In genomic region chr6:27031302-27031701, GRCh38 we compare ENCODE assay signal across 20 cellular contexts.
A peak's percentile ranks its signal among the peaks of the same experiment; 100 is the strongest.
DNase-seq lines count a peak whose midpoint lies in the region; ATAC-seq and TF ChIP-seq lines count a peak whose summit lies in the region.
"Had no signal": no experiment of that assay in that cellular context is flagged by ENCODE, and none has a peak within 500 bp of the region (broad histone marks: within the 10 kb centered on the region; RNA-seq: fewer than 3 reads in every experiment).

No MANE protein-coding gene starts in this region.

- H3K4me3 ChIP-seq in Panc1 (ENCODE audit: low read depth in 2 of 2, low read length in 2 of 2) (no peak overlapping the region), brain microvascular endothelial cell (ENCODE audit: low read depth, low read length) (no peak overlapping the region), right lobe of liver (no peak overlapping the region)
- H3K4me3 ChIP-seq: colonic mucosa, skin epidermis had no signal

- TF ChIP-seq CTCF in Panc1 (IDR thresholded peaks at IDR 0.05), result no peak
- no peak for TF ChIP-seq CTCF in brain microvascular endothelial cell (IDR thresholded peaks at IDR 0.05; ENCODE audit: low read depth, low read length, missing control alignments)
- TF ChIP-seq CTCF in right lobe of liver (IDR thresholded peaks at IDR 0.05), result no peak

- POLR2A ChIA-PET in Panc1 (lab: Charles Lee), result no interaction called here

- no peaks in the 10 kb centered on the region for H3K4me1 ChIP-seq in Panc1 (ENCODE audit: control insufficient read depth, insufficient read depth, low read length)
- H3K4me1 ChIP-seq in right lobe of liver, result no peaks in the 10 kb centered on the region
- H3K4me1 ChIP-seq: colonic mucosa had no signal

- ATAC-seq in Panc1 (peak; percentile 72), right lobe of liver (no peak)
- ATAC-seq: activated CD4-positive, alpha-beta T cell treated with anti-CD3 and anti-CD28 coated beads for 36 hours; effector memory CD8-positive, alpha-beta T cell had no signal

- WGBS in right lobe of liver (ENCODE audit: insufficient coverage, low coverage, low lambda C conversion rate, missing lambda C conversion rate), result 81% methylated on average over 1 of the region's 1 CpG

- no peak for TF ChIP-seq POLR2A in right lobe of liver (IDR thresholded peaks at IDR 0.05)

- H3K27ac ChIP-seq in Panc1 (ENCODE audit: low read length) (no peak overlapping the region), brain microvascular endothelial cell (no peak overlapping the region), right lobe of liver (no peak overlapping the region)
- H3K27ac ChIP-seq: colonic mucosa, skin epidermis had no signal

- in situ Hi-C loops in Panc1 (cut with HindIII; ENCODE audit: low pct_unique_long_range_greater_than_20kb, low sequenced_read_pairs), result no loop called here
- in situ Hi-C loops in brain microvascular endothelial cell (cut with HindIII; ENCODE audit: low pct_ligation_motif_present, low sequenced_read_pairs), result no loop called here

- no peaks in the 10 kb centered on the region; the same call in 1 of the 2 replicates for H3K27me3 ChIP-seq in Panc1 (ENCODE audit: control insufficient read depth, insufficient read depth, low read length)
- H3K27me3 ChIP-seq in brain microvascular endothelial cell (replicated peaks), result no peaks in the 10 kb centered on the region
- H3K27me3 ChIP-seq in right lobe of liver, result no peaks in the 10 kb centered on the region
- H3K27me3 ChIP-seq: colonic mucosa had no signal

- peak; percentile 73 for DNase-seq in Daoy (ENCODE audit: low read depth)
- no peak for DNase-seq in Panc1 (ENCODE audit: low read depth, low spot score)
- DNase-seq in brain microvascular endothelial cell, result peak; percentile 50
- DNase-seq in kidney glomerular epithelial cell (lab: John Stamatoyannopoulos, UW), result peak; percentile 83
- DNase-seq in epidermal melanocyte (ENCODE audit: insufficient read length, low spot score), result no peak
- DNase-seq in NCI-H510A treated with DMSO at 0.1 percent for 48 hours (lab: John Stamatoyannopoulos, UW), result no peak
- no peak for DNase-seq in right lobe of liver
- DNase-seq in C1 segment of cervical spinal cord (lab: John Stamatoyannopoulos, UW), result no peak
- DNase-seq: activated CD4-positive, alpha-beta T cell treated with anti-CD3 and anti-CD28 coated beads for 36 hours; colonic mucosa; effector memory CD8-positive, alpha-beta T cell; GDM1; MV-4-11; NCI-H1694 treated with DMSO at 0.1 percent for 48 hours; NCI-H2171 treated with DMSO at 0.1 percent for 48 hours; NCI-H69; Right ventricle myocardium superior; stimulated activated CD4-positive, alpha-beta T cell treated with anti-CD3 and anti-CD28 coated beads, Interleukin-1b, Interleukin-23, amount 100 ng/mL, for 48 hours; SW 1271 had no signal

- H3K36me3 ChIP-seq in Panc1 (ENCODE audit: control insufficient read depth, insufficient read depth, low read length) (no peaks in the 10 kb centered on the region), brain microvascular endothelial cell (replicated peaks) (no peaks in the 10 kb centered on the region), right lobe of liver (no peaks in the 10 kb centered on the region)
- H3K36me3 ChIP-seq: colonic mucosa had no signal

- CTCF ChIA-PET in Panc1 (lab: Charles Lee), result no interaction called here

- no peaks in the 10 kb centered on the region for H3K9me3 ChIP-seq in Panc1 (ENCODE audit: control insufficient read depth, insufficient read depth, low read depth, low read length)
- no peaks in the 10 kb centered on the region for H3K9me3 ChIP-seq in right lobe of liver
- H3K9me3 ChIP-seq: colonic mucosa had no signal

- BruUV-seq in Panc1 (replicated peaks; lab: Mats Ljungman, UMichigan), result no TSS peak

- intact Hi-C loops in Panc1 (cut with micrococcal nuclease; ENCODE audit: unreplicated experiment), result no loop called here
- intact Hi-C loops in right lobe of liver (cut with DNase I), result no loop called here

Comparison
In these comparisons a context has a peak if more than half of its experiments do, and no peak if none do; other contexts are left out.
1. DNase-seq: peak in Daoy (single experiment), brain microvascular endothelial cell (single experiment) and kidney glomerular epithelial cell (single experiment); none in Panc1 (single experiment), epidermal melanocyte (single experiment), NCI-H510A treated with DMSO at 0.1 percent for 48 hours (single experiment), right lobe of liver (0 of 3) and C1 segment of cervical spinal cord (0 of 14).